1 cellular context compared by ENCODE assay signal in the genomic region with DNA sequence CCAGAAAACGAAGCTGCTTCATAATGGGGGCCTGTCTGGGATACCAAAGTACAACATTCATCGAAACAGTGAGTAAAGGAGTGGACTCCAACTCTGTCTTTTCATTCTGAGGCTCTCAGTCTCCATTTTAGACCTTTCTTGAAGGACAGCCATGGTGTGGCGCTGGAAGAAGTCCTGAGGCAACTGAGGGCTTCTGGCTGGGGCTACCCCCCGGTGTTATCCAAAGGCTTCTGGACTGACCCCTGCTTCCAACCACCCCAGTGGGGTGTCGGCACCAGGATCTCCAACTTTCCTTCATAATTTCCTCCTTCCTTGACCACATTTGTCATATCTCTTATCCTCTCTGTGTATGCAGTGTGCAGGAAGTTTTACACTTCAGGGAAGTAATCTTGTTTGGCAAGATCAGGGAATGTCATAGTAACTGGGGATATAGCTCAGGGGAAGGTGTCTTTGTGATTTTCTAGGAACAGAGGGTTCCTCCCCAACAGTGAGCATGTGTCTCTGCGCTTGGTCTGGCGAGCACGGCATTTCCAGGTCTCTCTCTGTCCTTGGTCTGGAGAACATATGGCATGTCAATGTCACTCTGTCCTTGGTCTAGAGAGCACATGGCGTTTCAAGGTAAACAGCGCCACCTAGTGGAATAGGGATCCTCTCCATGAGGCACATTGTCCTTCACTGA.
TF ChIP-seq lines count a peak whose summit lies in the region.

No MANE protein-coding gene starts in this region.

TF ChIP-seq in K562, 482 proteins besides CTCF, POLR2A, EP300 and RAD21 (continued from another document):
- TF ChIP-seq, protein P1, sequence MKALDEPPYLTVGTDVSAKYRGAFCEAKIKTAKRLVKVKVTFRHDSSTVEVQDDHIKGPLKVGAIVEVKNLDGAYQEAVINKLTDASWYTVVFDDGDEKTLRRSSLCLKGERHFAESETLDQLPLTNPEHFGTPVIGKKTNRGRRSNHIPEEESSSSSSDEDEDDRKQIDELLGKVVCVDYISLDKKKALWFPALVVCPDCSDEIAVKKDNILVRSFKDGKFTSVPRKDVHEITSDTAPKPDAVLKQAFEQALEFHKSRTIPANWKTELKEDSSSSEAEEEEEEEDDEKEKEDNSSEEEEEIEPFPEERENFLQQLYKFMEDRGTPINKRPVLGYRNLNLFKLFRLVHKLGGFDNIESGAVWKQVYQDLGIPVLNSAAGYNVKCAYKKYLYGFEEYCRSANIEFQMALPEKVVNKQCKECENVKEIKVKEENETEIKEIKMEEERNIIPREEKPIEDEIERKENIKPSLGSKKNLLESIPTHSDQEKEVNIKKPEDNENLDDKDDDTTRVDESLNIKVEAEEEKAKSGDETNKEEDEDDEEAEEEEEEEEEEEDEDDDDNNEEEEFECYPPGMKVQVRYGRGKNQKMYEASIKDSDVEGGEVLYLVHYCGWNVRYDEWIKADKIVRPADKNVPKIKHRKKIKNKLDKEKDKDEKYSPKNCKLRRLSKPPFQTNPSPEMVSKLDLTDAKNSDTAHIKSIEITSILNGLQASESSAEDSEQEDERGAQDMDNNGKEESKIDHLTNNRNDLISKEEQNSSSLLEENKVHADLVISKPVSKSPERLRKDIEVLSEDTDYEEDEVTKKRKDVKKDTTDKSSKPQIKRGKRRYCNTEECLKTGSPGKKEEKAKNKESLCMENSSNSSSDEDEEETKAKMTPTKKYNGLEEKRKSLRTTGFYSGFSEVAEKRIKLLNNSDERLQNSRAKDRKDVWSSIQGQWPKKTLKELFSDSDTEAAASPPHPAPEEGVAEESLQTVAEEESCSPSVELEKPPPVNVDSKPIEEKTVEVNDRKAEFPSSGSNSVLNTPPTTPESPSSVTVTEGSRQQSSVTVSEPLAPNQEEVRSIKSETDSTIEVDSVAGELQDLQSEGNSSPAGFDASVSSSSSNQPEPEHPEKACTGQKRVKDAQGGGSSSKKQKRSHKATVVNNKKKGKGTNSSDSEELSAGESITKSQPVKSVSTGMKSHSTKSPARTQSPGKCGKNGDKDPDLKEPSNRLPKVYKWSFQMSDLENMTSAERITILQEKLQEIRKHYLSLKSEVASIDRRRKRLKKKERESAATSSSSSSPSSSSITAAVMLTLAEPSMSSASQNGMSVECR (CRISPR knock-in tag; IDR thresholded peaks at IDR 0.05) = peak; percentile 65; the same call in 1 of the 2 replicates
- TF ChIP-seq, protein P2, sequence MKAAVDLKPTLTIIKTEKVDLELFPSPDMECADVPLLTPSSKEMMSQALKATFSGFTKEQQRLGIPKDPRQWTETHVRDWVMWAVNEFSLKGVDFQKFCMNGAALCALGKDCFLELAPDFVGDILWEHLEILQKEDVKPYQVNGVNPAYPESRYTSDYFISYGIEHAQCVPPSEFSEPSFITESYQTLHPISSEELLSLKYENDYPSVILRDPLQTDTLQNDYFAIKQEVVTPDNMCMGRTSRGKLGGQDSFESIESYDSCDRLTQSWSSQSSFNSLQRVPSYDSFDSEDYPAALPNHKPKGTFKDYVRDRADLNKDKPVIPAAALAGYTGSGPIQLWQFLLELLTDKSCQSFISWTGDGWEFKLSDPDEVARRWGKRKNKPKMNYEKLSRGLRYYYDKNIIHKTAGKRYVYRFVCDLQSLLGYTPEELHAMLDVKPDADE (conservative IDR thresholded peaks at IDR 0.05; ENCODE audit: control insufficient read depth, low read depth, low read length) = no peak
- TF ChIP-seq MTA1 (IDR thresholded peaks at IDR 0.05; ENCODE audit: borderline replicate concordance) (no peak), CBFA2T3 (IDR thresholded peaks at IDR 0.05) (0 out of 2 replicates have a peak, but pooled peaks have one; percentile 7), ZNF507 (tag; conservative IDR thresholded peaks at IDR 0.05) (no peak), NBN (IDR thresholded peaks at IDR 0.05; ENCODE audit: low read depth) (0 out of 2 replicates have a peak, but pooled peaks have one; percentile 27), TGIF2 (CRISPR knock-in tag; IDR thresholded peaks at IDR 0.05) (no peak), JUN (IDR thresholded peaks at IDR 0.05; ENCODE audit: borderline replicate concordance, low read depth, low read length) (peak; percentile 61; the same call in 1 of the 2 replicates), JUN (CRISPR knock-in tag; IDR thresholded peaks at IDR 0.05; ENCODE audit: borderline replicate concordance) (peak; percentile 67; the same call in 1 of the 2 replicates), TAF15 (IDR thresholded peaks at IDR 0.05; ENCODE audit: low read depth, low read length) (no peak), SMARCE1 (IDR thresholded peaks at IDR 0.05) (no peak), ELF4 (CRISPR knock-in tag; IDR thresholded peaks at IDR 0.05) (no peak), XRCC3 (IDR thresholded peaks at IDR 0.05) (no peak), MCM7 (IDR thresholded peaks at IDR 0.05) (no peak), PPARD (CRISPR knock-in tag; IDR thresholded peaks at IDR 0.05) (no peak), SNRNP70 (optimal IDR thresholded peaks at IDR 0.05; ENCODE audit: low read depth, low read length) (no peak), FOXP1 (CRISPR knock-in tag; IDR thresholded peaks at IDR 0.05) (peak; percentile 68), HDGF (IDR thresholded peaks at IDR 0.05) (no peak), EP400 (IDR thresholded peaks at IDR 0.05) (peak; percentile 89), HNRNPL (IDR thresholded peaks at IDR 0.05; ENCODE audit: low read depth, low read length) (no peak), TAF1 (IDR thresholded peaks at IDR 0.05; ENCODE audit: control insufficient read depth, extremely low read depth, insufficient read depth, low read length, severe bottlenecking) (peak; percentile 27), MEIS2 (IDR thresholded peaks at IDR 0.05; ENCODE audit: partially characterized antibody) (peak; percentile 84), ZNF133 (CRISPR knock-in tag; IDR thresholded peaks at IDR 0.05) (no peak), KDM5B (IDR thresholded peaks at IDR 0.05; ENCODE audit: insufficient replicate concordance, low read depth, low read length) (no peak), RBM15 (IDR thresholded peaks at IDR 0.05; ENCODE audit: insufficient read depth, low read length) (no peak), PHB (CRISPR knock-in tag; IDR thresholded peaks at IDR 0.05) (no peak), ZNF384 (IDR thresholded peaks at IDR 0.05; ENCODE audit: low read depth, low read length) (0 out of 2 replicates have a peak, but pooled peaks have one; percentile 18), NR2C1 (IDR thresholded peaks at IDR 0.05) (peak; percentile 36; the same call in 1 of the 2 replicates), NR2C1 (tag; IDR thresholded peaks at IDR 0.05) (peak; percentile 76), TOE1 (IDR thresholded peaks at IDR 0.05; ENCODE audit: borderline replicate concordance) (0 out of 2 replicates have a peak, but pooled peaks have one; percentile 27), TOE1 (CRISPR knock-in tag; IDR thresholded peaks at IDR 0.05; ENCODE audit: borderline replicate concordance, low read depth) (no peak), KLF6 (CRISPR knock-in tag; IDR thresholded peaks at IDR 0.05; ENCODE audit: borderline replicate concordance) (no peak), ZNF75A (CRISPR knock-in tag; IDR thresholded peaks at IDR 0.05) (no peak), NR1H2 (CRISPR knock-in tag; IDR thresholded peaks at IDR 0.05) (0 out of 2 replicates have a peak, but pooled peaks have one; percentile 27), NCOR1 (IDR thresholded peaks at IDR 0.05) (no peak; the same call in 1 of the 2 replicates), SPI1 (IDR thresholded peaks at IDR 0.05; ENCODE audit: borderline replicate concordance, low read depth, low read length) (no peak), ARNT (IDR thresholded peaks at IDR 0.05) (peak in 1 of 2 experiments; percentile 86; a peak in 2 of 4 replicates), MCM2 (IDR thresholded peaks at IDR 0.05; ENCODE audit: low read depth) (no peak), THRAP3 (IDR thresholded peaks at IDR 0.05; ENCODE audit: borderline replicate concordance) (no peak), NONO (IDR thresholded peaks at IDR 0.05; ENCODE audit: low read depth in 2 of 2, low read length in 1 of 2) (0 out of 4 replicates have a peak, but pooled peaks of 1 of the 2 experiments have one; percentile 18), ZKSCAN3 (CRISPR knock-in tag; IDR thresholded peaks at IDR 0.05) (no peak)
- TF ChIP-seq, protein P3, sequence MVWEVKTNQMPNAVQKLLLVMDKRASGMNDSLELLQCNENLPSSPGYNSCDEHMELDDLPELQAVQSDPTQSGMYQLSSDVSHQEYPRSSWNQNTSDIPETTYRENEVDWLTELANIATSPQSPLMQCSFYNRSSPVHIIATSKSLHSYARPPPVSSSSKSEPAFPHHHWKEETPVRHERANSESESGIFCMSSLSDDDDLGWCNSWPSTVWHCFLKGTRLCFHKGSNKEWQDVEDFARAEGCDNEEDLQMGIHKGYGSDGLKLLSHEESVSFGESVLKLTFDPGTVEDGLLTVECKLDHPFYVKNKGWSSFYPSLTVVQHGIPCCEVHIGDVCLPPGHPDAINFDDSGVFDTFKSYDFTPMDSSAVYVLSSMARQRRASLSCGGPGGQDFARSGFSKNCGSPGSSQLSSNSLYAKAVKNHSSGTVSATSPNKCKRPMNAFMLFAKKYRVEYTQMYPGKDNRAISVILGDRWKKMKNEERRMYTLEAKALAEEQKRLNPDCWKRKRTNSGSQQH (CRISPR knock-in tag; IDR thresholded peaks at IDR 0.05) = no peak
- TF ChIP-seq, protein P4, sequence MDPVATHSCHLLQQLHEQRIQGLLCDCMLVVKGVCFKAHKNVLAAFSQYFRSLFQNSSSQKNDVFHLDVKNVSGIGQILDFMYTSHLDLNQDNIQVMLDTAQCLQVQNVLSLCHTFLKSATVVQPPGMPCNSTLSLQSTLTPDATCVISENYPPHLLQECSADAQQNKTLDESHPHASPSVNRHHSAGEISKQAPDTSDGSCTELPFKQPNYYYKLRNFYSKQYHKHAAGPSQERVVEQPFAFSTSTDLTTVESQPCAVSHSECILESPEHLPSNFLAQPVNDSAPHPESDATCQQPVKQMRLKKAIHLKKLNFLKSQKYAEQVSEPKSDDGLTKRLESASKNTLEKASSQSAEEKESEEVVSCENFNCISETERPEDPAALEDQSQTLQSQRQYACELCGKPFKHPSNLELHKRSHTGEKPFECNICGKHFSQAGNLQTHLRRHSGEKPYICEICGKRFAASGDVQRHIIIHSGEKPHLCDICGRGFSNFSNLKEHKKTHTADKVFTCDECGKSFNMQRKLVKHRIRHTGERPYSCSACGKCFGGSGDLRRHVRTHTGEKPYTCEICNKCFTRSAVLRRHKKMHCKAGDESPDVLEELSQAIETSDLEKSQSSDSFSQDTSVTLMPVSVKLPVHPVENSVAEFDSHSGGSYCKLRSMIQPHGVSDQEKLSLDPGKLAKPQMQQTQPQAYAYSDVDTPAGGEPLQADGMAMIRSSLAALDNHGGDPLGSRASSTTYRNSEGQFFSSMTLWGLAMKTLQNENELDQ (CRISPR knock-in tag; IDR thresholded peaks at IDR 0.05; ENCODE audit: borderline replicate concordance) = no peak
- TF ChIP-seq, protein P5, sequence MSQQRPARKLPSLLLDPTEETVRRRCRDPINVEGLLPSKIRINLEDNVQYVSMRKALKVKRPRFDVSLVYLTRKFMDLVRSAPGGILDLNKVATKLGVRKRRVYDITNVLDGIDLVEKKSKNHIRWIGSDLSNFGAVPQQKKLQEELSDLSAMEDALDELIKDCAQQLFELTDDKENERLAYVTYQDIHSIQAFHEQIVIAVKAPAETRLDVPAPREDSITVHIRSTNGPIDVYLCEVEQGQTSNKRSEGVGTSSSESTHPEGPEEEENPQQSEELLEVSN (IDR thresholded peaks at IDR 0.05; ENCODE audit: borderline replicate concordance in 1 of 2, extremely low read depth in 1 of 2, insufficient read depth in 1 of 2, insufficient read length in 1 of 2, low read depth in 1 of 2, low read length in 1 of 2, poor library complexity in 1 of 2, severe bottlenecking in 1 of 2) = peak; percentile 54 to 75
- TF ChIP-seq, protein P6, sequence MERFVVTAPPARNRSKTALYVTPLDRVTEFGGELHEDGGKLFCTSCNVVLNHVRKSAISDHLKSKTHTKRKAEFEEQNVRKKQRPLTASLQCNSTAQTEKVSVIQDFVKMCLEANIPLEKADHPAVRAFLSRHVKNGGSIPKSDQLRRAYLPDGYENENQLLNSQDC (CRISPR knock-in tag; IDR thresholded peaks at IDR 0.05) = no peak
